In genomic region chr11:13207270-13207664, GRCh38 we compare ENCODE assay signal across 1 cellular context.
TF ChIP-seq lines count a peak whose summit lies in the region.

No MANE protein-coding gene starts in this region.

TF ChIP-seq in K562, 482 proteins besides CTCF, POLR2A, EP300 and RAD21 (continued from another document):
- TF ChIP-seq ZNF449 (CRISPR knock-in tag; IDR thresholded peaks at IDR 0.05) (no peak), FIP1L1 (IDR thresholded peaks at IDR 0.05; ENCODE audit: low read depth, low read length, poor library complexity, severe bottlenecking) (no peak), NBN (IDR thresholded peaks at IDR 0.05; ENCODE audit: low read depth) (no peak), RNF219 (CRISPR knock-in tag; IDR thresholded peaks at IDR 0.05) (no peak), ARHGAP35 (IDR thresholded peaks at IDR 0.05; ENCODE audit: partially characterized antibody) (no peak), FOSL1 (tag; conservative IDR thresholded peaks at IDR 0.05) (no peak), ZNF436 (CRISPR knock-in tag; IDR thresholded peaks at IDR 0.05) (no peak), SNIP1 (IDR thresholded peaks at IDR 0.05; ENCODE audit: low read depth) (no peak), MAZ (CRISPR knock-in tag; conservative IDR thresholded peaks at IDR 0.05 in 1 of 2, IDR thresholded peaks at IDR 0.05 in 1 of 2) (no peak), KLF1 (tag; IDR thresholded peaks at IDR 0.05) (no peak), TSHZ1 (CRISPR knock-in tag; IDR thresholded peaks at IDR 0.05) (no peak), ZNF407 (IDR thresholded peaks at IDR 0.05; ENCODE audit: low read depth) (no peak)
